In the genomic region with DNA sequence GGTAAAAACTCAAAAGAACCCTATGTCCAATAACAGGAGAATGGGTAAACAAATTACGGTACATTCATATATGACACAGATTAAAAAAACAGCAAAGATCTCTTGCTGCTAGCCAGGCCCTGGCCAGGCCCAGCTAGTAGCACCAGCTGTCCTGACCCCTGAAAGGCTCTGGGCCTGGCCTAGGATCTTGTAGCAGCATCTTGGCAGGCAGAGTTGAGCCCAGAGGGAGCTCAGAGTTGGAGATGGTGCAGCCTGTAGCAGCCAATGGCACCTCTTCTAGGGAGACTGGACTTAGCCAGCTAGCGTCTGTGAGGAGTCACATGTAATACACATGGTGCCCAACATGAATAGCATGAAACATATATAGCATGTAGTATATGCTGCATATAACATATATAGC, we compare ENCODE assay signal across 16 cellular contexts.
DNase-seq lines count a peak whose midpoint lies in the region; ATAC-seq and TF ChIP-seq lines count a peak whose summit lies in the region.
"Had no signal": no experiment of that assay in that cellular context is flagged by ENCODE, and none has a peak within 500 bp of the region (broad histone marks: within the 10 kb centered on the region; RNA-seq: fewer than 3 reads in every experiment).

No MANE protein-coding gene starts in this region.

- H3K36me3 ChIP-seq in left ventricle myocardium inferior (no peaks in the 10 kb centered on the region), upper lobe of right lung (no peaks in the 10 kb centered on the region)

- H3K27me3 ChIP-seq in left ventricle myocardium inferior (ENCODE audit: low read depth) (no peaks in the 10 kb centered on the region), right cardiac atrium (ENCODE audit: control insufficient read depth, insufficient read depth) (no peaks in the 10 kb centered on the region), upper lobe of right lung (no peaks in the 10 kb centered on the region)

- WGBS in right cardiac atrium: 75% methylated on average over 2 of the region's 2 CpGs

- intact Hi-C loops in Right ventricle myocardium superior (cut with DNase I): no loop called here
- intact Hi-C loops in left ventricle myocardium inferior (cut with micrococcal nuclease): no loop called here
- intact Hi-C loops in right cardiac atrium (cut with DNase I): no loop called here
- intact Hi-C loops in upper lobe of right lung (cut with DNase I): no loop called here

- DNase-seq in Right ventricle myocardium superior (peak; percentile 54), left ventricle myocardium inferior (no peak), right cardiac atrium (peak in 1 of 3 donors; percentile 76), mesenteric fat pad (ENCODE audit: low spot score) (peak; percentile 33), upper lobe of right lung (peak; percentile 19), NOMO-1 (lab: John Stamatoyannopoulos, UW; ENCODE audit: unreplicated experiment in 2 of 2) (no peak)
- DNase-seq in activated T-cell treated with anti-CD3 and anti-CD28 coated beads, Interleukin-2, amount 50 U/mL, for 1 hour: no peak
- DNase-seq: COR-L47, DND-41, GDM1, GM23248 had no signal

- H3K9me3 ChIP-seq in left ventricle myocardium inferior (replicated peaks) (no peaks in the 10 kb centered on the region), right cardiac atrium (ENCODE audit: control insufficient read depth, low read length) (no peaks in the 10 kb centered on the region), upper lobe of right lung (no peaks in the 10 kb centered on the region)
- H3K9me3 ChIP-seq: A549 had no signal

- peak; percentile 67 for ATAC-seq in Right ventricle myocardium superior (ENCODE audit: poor library complexity)
- peak; percentile 34 to 92 for ATAC-seq in right cardiac atrium
- no peak for ATAC-seq in upper lobe of right lung
- ATAC-seq in GM18861 (IDR thresholded peaks at IDR 0.05; ENCODE audit: unreplicated experiment): no peak
- ATAC-seq: A549; CD8-positive, alpha-beta T cell; HCT116 had no signal

- no peak overlapping the region for H3K4me3 ChIP-seq in left ventricle myocardium inferior
- H3K4me3 ChIP-seq in right cardiac atrium (ENCODE audit: low read length): no peak overlapping the region
- no peak overlapping the region for H3K4me3 ChIP-seq in upper lobe of right lung
- H3K4me3 ChIP-seq: A549, GM23248 had no signal

- H3K4me1 ChIP-seq in left ventricle myocardium inferior: no peaks in the 10 kb centered on the region
- H3K4me1 ChIP-seq in right cardiac atrium (ENCODE audit: control insufficient read depth, insufficient read depth, low read length): no peaks in the 10 kb centered on the region
- H3K4me1 ChIP-seq in upper lobe of right lung: no peaks in the 10 kb centered on the region
- H3K4me1 ChIP-seq: A549 had no signal

- no peak overlapping the region for H3K27ac ChIP-seq in left ventricle myocardium inferior (replicated peaks)
- H3K27ac ChIP-seq in right cardiac atrium (ENCODE audit: low read length): no peak overlapping the region
- no peak overlapping the region for H3K27ac ChIP-seq in upper lobe of right lung
- H3K27ac ChIP-seq: A549, GM23248, HL-60 had no signal

- TF ChIP-seq CTCF in left ventricle myocardium inferior (IDR thresholded peaks at IDR 0.05; ENCODE audit: borderline replicate concordance) (no peak), upper lobe of right lung (IDR thresholded peaks at IDR 0.05) (no peak)

Comparison
In these comparisons a context has a peak if more than half of its experiments do, and no peak if none do; other contexts are left out.
1. DNase-seq: peak in Right ventricle myocardium superior (single experiment), mesenteric fat pad (single experiment) and upper lobe of right lung (single experiment); none in left ventricle myocardium inferior (single experiment), activated T-cell treated with anti-CD3 and anti-CD28 coated beads, Interleukin-2, amount 50 U/mL, for 1 hour (single experiment) and NOMO-1 (0 of 2).
2. ATAC-seq: peak in Right ventricle myocardium superior (single experiment) and right cardiac atrium (2 of 2); none in upper lobe of right lung (single experiment) and GM18861 (single experiment).